In genomic region chr2:47898089-47898731, GRCh38 we compare ENCODE assay signal across 11 cellular contexts. TPM values are rescaled to one million over a fixed set of nuclear protein-coding genes. Genes with fewer than 3 reads are reported as not detected.
A peak's percentile ranks its signal among the peaks of the same experiment; 100 is the strongest.
DNase-seq lines count a peak whose midpoint lies in the region; ATAC-seq and TF ChIP-seq lines count a peak whose summit lies in the region.
"Had no signal": no experiment of that assay in that cellular context is flagged by ENCODE, and none has a peak within 500 bp of the region (broad histone marks: within the 10 kb centered on the region; RNA-seq: fewer than 3 reads in every experiment).

No MANE protein-coding gene starts in this region.

- H3K9ac ChIP-seq in OCI-LY3 (ENCODE audit: low read length) (peak overlapping the region; percentile 14; the same call in 1 of the 2 replicates), mesenchymal stem cell (ENCODE audit: low read length) (peak overlapping the region; percentile 54)

- H2AK5ac ChIP-seq in mesenchymal stem cell (ENCODE audit: low read length, severe bottlenecking) = no peak overlapping the region

- H4K91ac ChIP-seq in mesenchymal stem cell (ENCODE audit: low read length) = no peak overlapping the region

- H3K27me3 ChIP-seq in OCI-LY3 (ENCODE audit: low read depth, low read length) (no peaks in the 10 kb centered on the region), mesenchymal stem cell (ENCODE audit: control insufficient read depth in 1 of 2, insufficient read depth in 1 of 2, low read length in 2 of 2) (no peaks in the 10 kb centered on the region)
- H3K27me3 ChIP-seq: dorsolateral prefrontal cortex had no signal

- H2BK12ac ChIP-seq in mesenchymal stem cell (ENCODE audit: low read length in 2 of 2) = no peak overlapping the region

- H3K36me3 ChIP-seq in OCI-LY3 (replicated peaks; ENCODE audit: low read depth, low read length) (peaks cover 9% of the 10 kb centered on the region), mesenchymal stem cell (ENCODE audit: control insufficient read depth in 1 of 2, insufficient read depth in 2 of 2, low read depth in 1 of 2, low read length in 2 of 2) (no peaks in the 10 kb centered on the region)

- H2BK5ac ChIP-seq in mesenchymal stem cell (ENCODE audit: low read depth, low read length, poor library complexity, severe bottlenecking) = no peak overlapping the region

- no peak overlapping the region for H3K23ac ChIP-seq in mesenchymal stem cell (ENCODE audit: low read length in 2 of 2)

- no peak overlapping the region for H4K8ac ChIP-seq in mesenchymal stem cell (ENCODE audit: low read length)

- no peak overlapping the region for H2BK120ac ChIP-seq in mesenchymal stem cell (ENCODE audit: low read depth, low read length)

- H4K20me1 ChIP-seq in OCI-LY3 (ENCODE audit: insufficient read depth, low read length) = peaks cover 88% of the 10 kb centered on the region

- in situ Hi-C loops in GM13976 (cut with MboI; ENCODE audit: low sequenced_read_pairs, unreplicated experiment) = no loop called here

- H2BK15ac ChIP-seq in mesenchymal stem cell (ENCODE audit: low read depth, poor library complexity, severe bottlenecking) = no peak overlapping the region

- H3K14ac ChIP-seq in mesenchymal stem cell (ENCODE audit: low read length in 2 of 2) = no peak overlapping the region

- peak overlapping the region; percentile 41 for H3K4me3 ChIP-seq in OCI-LY3 (ENCODE audit: low read length)
- H3K4me3 ChIP-seq in mesenchymal stem cell (ENCODE audit: insufficient read depth in 1 of 2, low read depth in 1 of 2, low read length in 2 of 2) = peak overlapping the region in 1 of 2 experiments; percentile 40

- no peaks in the 10 kb centered on the region for H3K9me3 ChIP-seq in OCI-LY3 (ENCODE audit: insufficient read depth, low read length)
- H3K9me3 ChIP-seq in mesenchymal stem cell (ENCODE audit: control insufficient read depth, low read length) = no peaks in the 10 kb centered on the region

- DNase-seq in GM13976 (ENCODE audit: low spot score) (peak; percentile 34), mesenchymal stem cell (no peak), retina (no peak), NCI-H2227 (lab: John Stamatoyannopoulos, UW; ENCODE audit: unreplicated experiment) (no peak), NCI-H1694 treated with DMSO at 0.1 percent for 48 hours (lab: John Stamatoyannopoulos, UW) (no peak), A172 (ENCODE audit: low spot score) (no peak)
- DNase-seq: activated CD4-positive, alpha-beta T cell treated with anti-CD3 and anti-CD28 coated beads for 1 hour; dorsolateral prefrontal cortex; NCI-H226 had no signal

- no peaks in the 10 kb centered on the region for H3K79me1 ChIP-seq in mesenchymal stem cell (replicated peaks; ENCODE audit: low read length, poor library complexity, severe bottlenecking)

- peak overlapping the region; percentile 58 for H3K27ac ChIP-seq in OCI-LY3 (ENCODE audit: low read length)
- H3K27ac ChIP-seq in mesenchymal stem cell (ENCODE audit: low read length, poor library complexity, severe bottlenecking) = no peak overlapping the region

- H3K79me2 ChIP-seq in OCI-LY3 (ENCODE audit: low read length) = peaks cover 100% of the 10 kb centered on the region

- H3K4me1 ChIP-seq in OCI-LY3 (ENCODE audit: low read length) (peaks cover 32% of the 10 kb centered on the region), mesenchymal stem cell (ENCODE audit: control insufficient read depth, insufficient read depth, low read depth, low read length) (peaks cover 3% of the 10 kb centered on the region)

- H3K18ac ChIP-seq in mesenchymal stem cell (ENCODE audit: low read depth in 1 of 2, low read length in 2 of 2) = no peak overlapping the region

- H2AFZ ChIP-seq in OCI-LY3 (ENCODE audit: low read depth, low read length) (no peak overlapping the region), mesenchymal stem cell (ENCODE audit: low read depth, low read length) (no peak overlapping the region)

- peak; percentile 55 for ATAC-seq in GM21786 (IDR thresholded peaks at IDR 0.05; ENCODE audit: unreplicated experiment)

- H3K4me2 ChIP-seq in OCI-LY3 (ENCODE audit: low read length) = peak overlapping the region; percentile 68
- no peak overlapping the region for H3K4me2 ChIP-seq in mesenchymal stem cell (ENCODE audit: low read length, poor library complexity, severe bottlenecking)

- no CpG with 5 or more reads among the region's 3 CpGs for WGBS in mesenchymal stem cell

- H3K4ac ChIP-seq in mesenchymal stem cell (ENCODE audit: low read depth in 1 of 2, low read length in 2 of 2) = no peak overlapping the region

- TF ChIP-seq CTCF in GM13976 (IDR thresholded peaks at IDR 0.05; ENCODE audit: borderline replicate concordance, control extremely low read depth, extremely low read depth, insufficient read depth, missing control alignments) (no peak), OCI-LY3 (IDR thresholded peaks at IDR 0.05; ENCODE audit: low read depth, low read length) (no peak)

RNA-seq across cellular contexts. Expression of gene FBXO11, which starts 8.1 kb away (rescaled TPM):
- polyA plus RNA-seq in mesenchymal stem cell (2013, experiment 1 of 2) = 31.4 TPM
- polyA plus RNA-seq in mesenchymal stem cell (2013, experiment 2 of 2) = 33.3 TPM
- total RNA-seq in A172 (2014; rRNA removed; shearing (Covaris generic)) = 19.9 and 23.6 TPM in 2 replicates
